In genomic region chr5:534743-535671, GRCh38 we compare ENCODE assay signal across 21 cellular contexts.
"Had no signal": no experiment of that assay in that cellular context is flagged by ENCODE, and none has a peak within 500 bp of the region (broad histone marks: within the 10 kb centered on the region; RNA-seq: fewer than 3 reads in every experiment).

No MANE protein-coding gene starts in this region.

- H3K36me3 ChIP-seq: esophagus squamous epithelium, neural progenitor cell, ovary, stomach had no signal

- H3K27ac Mint-ChIP-seq: activated CD4-positive, alpha-beta memory T cell treated with anti-CD3 and anti-CD28 coated beads for 36 hours; activated CD8-positive, alpha-beta memory T cell treated with anti-CD3 and anti-CD28 coated beads, Interleukin-2, amount 10 ng/mL, durations not matched to agents 7 days and 5 days; activated naive CD4-positive, alpha-beta T cell treated with anti-CD3 and anti-CD28 coated beads, Interleukin-2, amount 10 ng/mL, durations not matched to agents 7 days and 5 days; activated T-helper 2 cell treated with anti-CD3 and anti-CD28 coated beads, Interferon-gamma antibody, Interleukin-2, Interleukin-4, amounts not matched to agents 10 μg/mL and 5 μg/mL and 100 μg/mL, durations not matched to agents 14 hours and 24 hours and 36 hours; immature natural killer cell; naive B cell; neural progenitor cell; T-cell had no signal

- DNase-seq: activated CD4-positive, alpha-beta memory T cell treated with anti-CD3 and anti-CD28 coated beads for 36 hours; activated CD4-positive, alpha-beta T cell treated with anti-CD3 and anti-CD28 coated beads for 1 hour; activated CD8-positive, alpha-beta memory T cell treated with anti-CD3 and anti-CD28 coated beads, Interleukin-2, amount 10 ng/mL, durations not matched to agents 7 days and 5 days; activated naive CD4-positive, alpha-beta T cell treated with anti-CD3 and anti-CD28 coated beads, Interleukin-2, amount 10 ng/mL, durations not matched to agents 7 days and 5 days; activated T-cell treated with anti-CD3 and anti-CD28 coated beads, Interleukin-2, amount 50 U/mL, for 1 hour; amygdala; effector CD8-positive, alpha-beta T cell; esophagus squamous epithelium; immature natural killer cell; mammary epithelial cell; naive B cell; small intestine; stomach; T-cell; T-helper 9 cell; testis had no signal

- H3K4me3 Mint-ChIP-seq: activated CD4-positive, alpha-beta memory T cell treated with anti-CD3 and anti-CD28 coated beads for 36 hours; activated CD8-positive, alpha-beta memory T cell treated with anti-CD3 and anti-CD28 coated beads, Interleukin-2, amount 10 ng/mL, durations not matched to agents 7 days and 5 days; activated naive CD4-positive, alpha-beta T cell treated with anti-CD3 and anti-CD28 coated beads, Interleukin-2, amount 10 ng/mL, durations not matched to agents 7 days and 5 days; brain; immature natural killer cell; neural progenitor cell; T-cell had no signal

- H3K9me3 Mint-ChIP-seq: activated CD4-positive, alpha-beta memory T cell treated with anti-CD3 and anti-CD28 coated beads for 36 hours; activated naive CD4-positive, alpha-beta T cell treated with anti-CD3 and anti-CD28 coated beads, Interleukin-2, amount 10 ng/mL, durations not matched to agents 7 days and 5 days; activated T-helper 2 cell treated with anti-CD3 and anti-CD28 coated beads, Interferon-gamma antibody, Interleukin-2, Interleukin-4, amounts not matched to agents 10 μg/mL and 5 μg/mL and 100 μg/mL, durations not matched to agents 14 hours and 24 hours and 36 hours; immature natural killer cell; neural progenitor cell; T-cell had no signal

- H3K4me3 ChIP-seq: esophagus squamous epithelium, neural progenitor cell, ovary, SK-N-MC, stomach, testis had no signal

- H3K27ac ChIP-seq: esophagus squamous epithelium, neural progenitor cell, ovary, SK-N-MC, stomach, testis had no signal

- ATAC-seq: activated CD8-positive, alpha-beta memory T cell treated with anti-CD3 and anti-CD28 coated beads, Interleukin-2, amount 10 ng/mL, durations not matched to agents 7 days and 5 days; T-cell had no signal

- H3K9me3 ChIP-seq: esophagus squamous epithelium, ovary, stomach, testis had no signal

- H3K36me3 Mint-ChIP-seq: activated CD4-positive, alpha-beta memory T cell treated with anti-CD3 and anti-CD28 coated beads for 36 hours; activated CD8-positive, alpha-beta memory T cell treated with anti-CD3 and anti-CD28 coated beads, Interleukin-2, amount 10 ng/mL, durations not matched to agents 7 days and 5 days; activated naive CD4-positive, alpha-beta T cell treated with anti-CD3 and anti-CD28 coated beads, Interleukin-2, amount 10 ng/mL, durations not matched to agents 7 days and 5 days; brain; immature natural killer cell; neural progenitor cell; T-cell had no signal
